Comparison of ENCODE assay signal across 7 cellular contexts in genomic region chr19:48470281-48470680, GRCh38. TPM values are rescaled to one million over a fixed set of nuclear protein-coding genes. Genes with fewer than 3 reads are reported as not detected.
DNase-seq lines count a peak whose midpoint lies in the region; ATAC-seq and TF ChIP-seq lines count a peak whose summit lies in the region.

No MANE protein-coding gene starts in this region.

- no peaks in the 10 kb centered on the region for H3K9me3 ChIP-seq in iPS-15b (ENCODE audit: control insufficient read depth, insufficient read depth, low read length)

- no peaks in the 10 kb centered on the region for H3K9me3 Mint-ChIP-seq in HFFc6
- no peaks in the 10 kb centered on the region for H3K9me3 Mint-ChIP-seq in activated T-helper 1 cell treated with anti-CD3 and anti-CD28 coated beads, Interleukin-12 subunit alpha, Interleukin-12 subunit beta, Interleukin-2, Interleukin-4 antibody, amounts not matched to agents 30 ng/mL and 10 ng/mL and 1 ng/mL, durations not matched to agents 14 hours and 24 hours and 36 hours
- H3K9me3 Mint-ChIP-seq in stimulated activated memory B cell treated with anti-CD40 and anti-IgM and Interleukin-4, amounts not matched to agents 10 μg/mL and 1 μg/mL and 100 μg/mL, for 72 hours, result no peaks in the 10 kb centered on the region

- H3K36me3 Mint-ChIP-seq in HFFc6 (ENCODE audit: low read depth), result peaks cover 24% of the 10 kb centered on the region; the same call in 1 of the 2 replicates
- H3K36me3 Mint-ChIP-seq in activated T-helper 1 cell treated with anti-CD3 and anti-CD28 coated beads, Interleukin-12 subunit alpha, Interleukin-12 subunit beta, Interleukin-2, Interleukin-4 antibody, amounts not matched to agents 30 ng/mL and 10 ng/mL and 1 ng/mL, durations not matched to agents 14 hours and 24 hours and 36 hours (ENCODE audit: low read depth), result peaks cover 16% of the 10 kb centered on the region
- peaks cover 50% of the 10 kb centered on the region for H3K36me3 Mint-ChIP-seq in stimulated activated memory B cell treated with anti-CD40 and anti-IgM and Interleukin-4, amounts not matched to agents 10 μg/mL and 1 μg/mL and 100 μg/mL, for 72 hours

- peak overlapping the region; percentile 85 for H3K4me3 ChIP-seq in iPS-15b (ENCODE audit: low read depth, low read length)

- DNase-seq in HFFc6 (no peak), hepatic stellate cell (ENCODE audit: low spot score) (no peak), islet precursor cell (no peak), NCI-H2227 treated with DMSO at 0.1 percent for 48 hours (lab: John Stamatoyannopoulos, UW) (no peak)
- no peak for DNase-seq in activated T-helper 1 cell treated with anti-CD3 and anti-CD28 coated beads, Interleukin-12 subunit alpha, Interleukin-12 subunit beta, Interleukin-2, Interleukin-4 antibody, amounts not matched to agents 30 ng/mL and 10 ng/mL and 1 ng/mL, durations not matched to agents 14 hours and 24 hours and 36 hours (ENCODE audit: low spot score)

- intact Hi-C loops in activated T-helper 1 cell treated with anti-CD3 and anti-CD28 coated beads, Interleukin-12 subunit alpha, Interleukin-12 subunit beta, Interleukin-2, Interleukin-4 antibody, amounts not matched to agents 30 ng/mL and 10 ng/mL and 1 ng/mL, durations not matched to agents 14 hours and 24 hours and 36 hours (cut with micrococcal nuclease), result no loop called here

- H3K36me3 ChIP-seq in iPS-15b (ENCODE audit: control insufficient read depth, insufficient read depth, low read length), result peaks cover 47% of the 10 kb centered on the region

- no peak for ATAC-seq in stimulated activated memory B cell treated with anti-CD40 and anti-IgM and Interleukin-4, amounts not matched to agents 10 μg/mL and 1 μg/mL and 100 μg/mL, for 72 hours

- H3K9ac ChIP-seq in iPS-15b (ENCODE audit: low read depth, low read length), result no peak overlapping the region

- peaks cover 3% of the 10 kb centered on the region for H3K27me3 Mint-ChIP-seq in HFFc6 (ENCODE audit: insufficient read depth)
- no peaks in the 10 kb centered on the region for H3K27me3 Mint-ChIP-seq in activated T-helper 1 cell treated with anti-CD3 and anti-CD28 coated beads, Interleukin-12 subunit alpha, Interleukin-12 subunit beta, Interleukin-2, Interleukin-4 antibody, amounts not matched to agents 30 ng/mL and 10 ng/mL and 1 ng/mL, durations not matched to agents 14 hours and 24 hours and 36 hours (ENCODE audit: insufficient read depth)
- H3K27me3 Mint-ChIP-seq in stimulated activated memory B cell treated with anti-CD40 and anti-IgM and Interleukin-4, amounts not matched to agents 10 μg/mL and 1 μg/mL and 100 μg/mL, for 72 hours, result no peaks in the 10 kb centered on the region

- peak overlapping the region; percentile 87; the same call in 1 of the 2 replicates for H3K27ac Mint-ChIP-seq in HFFc6
- H3K27ac Mint-ChIP-seq in activated T-helper 1 cell treated with anti-CD3 and anti-CD28 coated beads, Interleukin-12 subunit alpha, Interleukin-12 subunit beta, Interleukin-2, Interleukin-4 antibody, amounts not matched to agents 30 ng/mL and 10 ng/mL and 1 ng/mL, durations not matched to agents 14 hours and 24 hours and 36 hours, result no peak overlapping the region
- H3K27ac Mint-ChIP-seq in stimulated activated memory B cell treated with anti-CD40 and anti-IgM and Interleukin-4, amounts not matched to agents 10 μg/mL and 1 μg/mL and 100 μg/mL, for 72 hours, result peak overlapping the region; percentile 71

- no peak for TF ChIP-seq CTCF in HFFc6 (IDR thresholded peaks at IDR 0.05)

- peak overlapping the region; percentile 93 for H3K4me3 Mint-ChIP-seq in HFFc6
- peak overlapping the region; percentile 90 for H3K4me3 Mint-ChIP-seq in activated T-helper 1 cell treated with anti-CD3 and anti-CD28 coated beads, Interleukin-12 subunit alpha, Interleukin-12 subunit beta, Interleukin-2, Interleukin-4 antibody, amounts not matched to agents 30 ng/mL and 10 ng/mL and 1 ng/mL, durations not matched to agents 14 hours and 24 hours and 36 hours
- H3K4me3 Mint-ChIP-seq in stimulated activated memory B cell treated with anti-CD40 and anti-IgM and Interleukin-4, amounts not matched to agents 10 μg/mL and 1 μg/mL and 100 μg/mL, for 72 hours, result peak overlapping the region; percentile 81

- peaks cover 2% of the 10 kb centered on the region for H3K4me1 ChIP-seq in iPS-15b (ENCODE audit: control insufficient read depth, insufficient read depth, low read length)

- no peaks in the 10 kb centered on the region for H3K27me3 ChIP-seq in iPS-15b (ENCODE audit: control insufficient read depth, insufficient read depth, low read length)

- H3K4me1 Mint-ChIP-seq in HFFc6 (ENCODE audit: low read depth), result peaks cover 24% of the 10 kb centered on the region
- H3K4me1 Mint-ChIP-seq in activated T-helper 1 cell treated with anti-CD3 and anti-CD28 coated beads, Interleukin-12 subunit alpha, Interleukin-12 subunit beta, Interleukin-2, Interleukin-4 antibody, amounts not matched to agents 30 ng/mL and 10 ng/mL and 1 ng/mL, durations not matched to agents 14 hours and 24 hours and 36 hours (ENCODE audit: low read depth), result peaks cover 12% of the 10 kb centered on the region
- H3K4me1 Mint-ChIP-seq in stimulated activated memory B cell treated with anti-CD40 and anti-IgM and Interleukin-4, amounts not matched to agents 10 μg/mL and 1 μg/mL and 100 μg/mL, for 72 hours, result peaks cover 36% of the 10 kb centered on the region

RNA-seq across cellular contexts. Expression of gene CYTH2, which starts 1.1 kb away (rescaled TPM):
- 10 to 100 TPM; 46.2 to 49.5 (median 47.1) TPM for total RNA-seq in HFFc6 (2021; fragmentation: NEBNext Ultra II Directional; extraction: Animal tissue kit (Norgen Biotek cat#: 25700))
- 35.9 and 37.1 TPM in 2 replicates for total RNA-seq in activated T-helper 1 cell treated with anti-CD3 and anti-CD28 coated beads, Interleukin-12 subunit alpha, Interleukin-12 subunit beta, Interleukin-2, Interleukin-4 antibody, amounts not matched to agents 30 ng/mL and 10 ng/mL and 1 ng/mL, durations not matched to agents 14 hours and 24 hours and 36 hours

RNA-seq across cellular contexts. Expression of gene KCNJ14, which starts 14.9 kb away (rescaled TPM):
- under 1 TPM; 0.33 to 0.90 (median 0.51) TPM for total RNA-seq in HFFc6 (2021; fragmentation: NEBNext Ultra II Directional; extraction: Animal tissue kit (Norgen Biotek cat#: 25700))
- total RNA-seq in activated T-helper 1 cell treated with anti-CD3 and anti-CD28 coated beads, Interleukin-12 subunit alpha, Interleukin-12 subunit beta, Interleukin-2, Interleukin-4 antibody, amounts not matched to agents 30 ng/mL and 10 ng/mL and 1 ng/mL, durations not matched to agents 14 hours and 24 hours and 36 hours, result 2.2 and 2.4 TPM in 2 replicates

RNA-seq across cellular contexts. Expression of gene GRWD1, which starts 24.5 kb away (rescaled TPM):
- total RNA-seq in HFFc6 (2021; fragmentation: NEBNext Ultra II Directional; extraction: Animal tissue kit (Norgen Biotek cat#: 25700)), result 10 to 100 TPM; 36.2 to 53.5 (median 41.7) TPM
- 96.0 and 100 TPM in 2 replicates for total RNA-seq in activated T-helper 1 cell treated with anti-CD3 and anti-CD28 coated beads, Interleukin-12 subunit alpha, Interleukin-12 subunit beta, Interleukin-2, Interleukin-4 antibody, amounts not matched to agents 30 ng/mL and 10 ng/mL and 1 ng/mL, durations not matched to agents 14 hours and 24 hours and 36 hours

RNA-seq across cellular contexts. Expression of gene LMTK3, which starts 41.4 kb away (rescaled TPM):
- under 1 TPM; 0.21 to 0.88 (median 0.60) TPM for total RNA-seq in HFFc6 (2021; fragmentation: NEBNext Ultra II Directional; extraction: Animal tissue kit (Norgen Biotek cat#: 25700))
- total RNA-seq in activated T-helper 1 cell treated with anti-CD3 and anti-CD28 coated beads, Interleukin-12 subunit alpha, Interleukin-12 subunit beta, Interleukin-2, Interleukin-4 antibody, amounts not matched to agents 30 ng/mL and 10 ng/mL and 1 ng/mL, durations not matched to agents 14 hours and 24 hours and 36 hours, result 2.0 and 3.1 TPM in 2 replicates
